Comparison of ENCODE assay signal across 8 cellular contexts in the genomic region with DNA sequence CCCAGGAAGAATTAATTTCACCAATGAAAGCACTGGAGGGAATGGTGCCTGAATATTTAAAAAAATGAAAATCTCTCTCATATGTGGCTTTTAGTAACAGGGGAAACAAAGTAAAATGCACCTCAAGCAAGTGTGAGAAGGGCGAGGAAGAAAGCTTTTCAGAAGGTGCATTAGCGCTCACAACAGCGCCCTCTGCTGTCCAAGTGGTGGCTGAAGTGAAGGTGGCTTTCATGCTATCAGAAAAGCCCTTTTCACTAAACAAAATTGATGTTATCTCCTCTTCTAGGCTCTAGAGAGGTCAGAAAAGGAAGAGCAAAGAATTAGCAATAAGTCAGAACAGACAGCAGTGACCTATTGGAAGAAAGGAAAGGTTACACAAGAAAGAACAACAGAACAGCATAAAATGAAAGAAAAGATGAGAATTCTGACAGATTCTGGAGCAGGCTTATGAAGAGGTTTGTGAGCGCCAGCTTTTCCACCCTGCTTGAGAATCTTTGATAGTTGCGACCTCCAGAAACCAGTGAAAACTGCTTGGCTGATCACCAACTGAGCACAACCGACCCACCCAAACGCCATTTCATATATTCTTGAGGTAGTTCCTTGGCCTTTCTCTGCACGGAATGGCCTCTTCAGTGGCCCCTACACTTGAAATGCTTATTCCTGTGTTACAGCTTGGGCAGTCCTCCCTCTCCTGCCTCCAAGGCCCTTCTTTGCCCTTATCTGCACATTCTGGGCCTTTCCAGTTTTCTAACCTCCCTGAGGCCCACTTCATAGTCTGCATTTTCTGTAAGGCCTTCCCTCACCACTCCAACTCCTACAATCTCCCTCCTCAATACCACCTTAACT. TPM values are rescaled to one million over a fixed set of nuclear protein-coding genes. Genes with fewer than 3 reads are reported as not detected.
A peak's percentile ranks its signal among the peaks of the same experiment; 100 is the strongest.
DNase-seq lines count a peak whose midpoint lies in the region; ATAC-seq, FAIRE-seq and TF ChIP-seq lines count a peak whose summit lies in the region.

No MANE protein-coding gene starts in this region.

- peaks cover 3% of the 10 kb centered on the region for H3K36me3 Mint-ChIP-seq in glutamatergic neuron (ENCODE audit: unreplicated experiment)
- peaks cover 7% of the 10 kb centered on the region for H3K36me3 Mint-ChIP-seq in progenitor cell of endocrine pancreas (ENCODE audit: insufficient read depth)

- TF ChIP-seq RAD21 in A549 (conservative IDR thresholded peaks at IDR 0.05 in 1 of 2, IDR thresholded peaks at IDR 0.05 in 1 of 2), result peak; percentile 47 to 52

- no peak for TF ChIP-seq POLR2A in A549 (IDR thresholded peaks at IDR 0.05; ENCODE audit: low read length)

- no peak for TF ChIP-seq EP300 in A549 (IDR thresholded peaks at IDR 0.05)

- H3K27ac ChIP-seq in A549 (no peak overlapping the region), RWPE1 (no peak overlapping the region), aorta (ENCODE audit: low read depth in 1 of 2, low read length in 2 of 2) (no peak overlapping the region)

- H3K4me3 ChIP-seq in A549 (no peak overlapping the region), aorta (ENCODE audit: low read length in 2 of 2) (no peak overlapping the region)

- intact Hi-C loops in aorta (cut with DNase I), result loop anchor here (2.0 to 5.0 kb wide), 2 partner anchors 550 kb away; no protein-coding TSS in a partner anchor

- no peak overlapping the region for H3K4me3 Mint-ChIP-seq in glutamatergic neuron (ENCODE audit: unreplicated experiment)
- H3K4me3 Mint-ChIP-seq in progenitor cell of endocrine pancreas (ENCODE audit: low read depth), result no peak overlapping the region

- H3K4me1 ChIP-seq in A549, result no peaks in the 10 kb centered on the region
- no peaks in the 10 kb centered on the region for H3K4me1 ChIP-seq in aorta (ENCODE audit: control insufficient read depth in 1 of 2, insufficient read depth in 2 of 2, low read length in 2 of 2)

- CTCF ChIA-PET in A549 (lab: Yijun Ruan, JAX), result interaction anchor here (0.6 to 2.0 kb wide), 13 partner anchors 9 to 666 kb away, joined by 3 to 11 read pairs (median 3); no protein-coding TSS in a partner anchor
- CTCF ChIA-PET in RWPE1 (lab: Yijun Ruan, JAX), result interaction anchor here (0.5 to 1.3 kb wide), 18 partner anchors 10 to 642 kb away, joined by 3 to 6 read pairs (median 4); no protein-coding TSS in a partner anchor

- H3K9me3 ChIP-seq in A549 (no peaks in the 10 kb centered on the region), aorta (ENCODE audit: control insufficient read depth, low read length) (no peaks in the 10 kb centered on the region)

- peaks cover 4% of the 10 kb centered on the region for H3K27me3 Mint-ChIP-seq in glutamatergic neuron (ENCODE audit: unreplicated experiment)
- H3K27me3 Mint-ChIP-seq in progenitor cell of endocrine pancreas, result peaks cover 14% of the 10 kb centered on the region

- H3K9me3 Mint-ChIP-seq in glutamatergic neuron (ENCODE audit: unreplicated experiment), result no peaks in the 10 kb centered on the region
- H3K9me3 Mint-ChIP-seq in progenitor cell of endocrine pancreas (ENCODE audit: low read depth), result no peaks in the 10 kb centered on the region

- H3K27me3 ChIP-seq in aorta (ENCODE audit: control insufficient read depth in 1 of 2, insufficient read depth in 2 of 2, low read length in 1 of 2), result no peaks in the 10 kb centered on the region

- FAIRE-seq in A549 (lab: Jason Lieb, UNC), result no peak

- POLR2A ChIA-PET in A549 (lab: Yijun Ruan, JAX) (no interaction called here), RWPE1 (lab: Yijun Ruan, JAX; ENCODE audit: low non-redundant PET) (no interaction called here)

- H3K4me1 Mint-ChIP-seq in glutamatergic neuron (ENCODE audit: low read depth, unreplicated experiment) (peaks cover 3% of the 10 kb centered on the region), progenitor cell of endocrine pancreas (ENCODE audit: low read depth) (peaks cover 15% of the 10 kb centered on the region)

- H3K4me2 ChIP-seq in A549, result no peak overlapping the region

- ATAC-seq in A549 (peak; percentile 66 to 81; a peak in 4 of 6 replicates), HG03521 (IDR thresholded peaks at IDR 0.05; ENCODE audit: unreplicated experiment) (peak; percentile 51), aorta (ENCODE audit: low FRiP score) (peak; percentile 73)

- no peak overlapping the region for H3K27ac Mint-ChIP-seq in glutamatergic neuron (ENCODE audit: unreplicated experiment)
- no peak overlapping the region for H3K27ac Mint-ChIP-seq in progenitor cell of endocrine pancreas

- H3K36me3 ChIP-seq in aorta (ENCODE audit: control insufficient read depth in 1 of 2, insufficient read depth in 2 of 2, low read length in 1 of 2), result peaks cover 2 to 7% of the 10 kb centered on the region in 2 donors

- TF ChIP-seq CTCF in A549 (IDR thresholded peaks at IDR 0.05), result peak; percentile 76
- TF ChIP-seq CTCF in GM13977 (IDR thresholded peaks at IDR 0.05; ENCODE audit: extremely low read depth, insufficient read depth, missing control alignments), result peak; percentile 92
- TF ChIP-seq CTCF in RWPE1 (conservative IDR thresholded peaks at IDR 0.05; ENCODE audit: low read depth), result peak; percentile 91
- peak; percentile 93 for TF ChIP-seq CTCF in glutamatergic neuron (IDR thresholded peaks at IDR 0.05; ENCODE audit: partially characterized antibody, unreplicated experiment)
- TF ChIP-seq CTCF in progenitor cell of endocrine pancreas (IDR thresholded peaks at IDR 0.05; ENCODE audit: unreplicated experiment), result peak; percentile 95

- peak; percentile 11 to 41 for DNase-seq in A549 (ENCODE audit: low read depth in 1 of 2, low spot score in 1 of 2)
- DNase-seq in GM13977 (ENCODE audit: low spot score), result peak; percentile 32
- peak; percentile 37 for DNase-seq in RWPE1 (ENCODE audit: low spot score)
- peak; percentile 91 for DNase-seq in activated effector memory CD4-positive, alpha-beta T cell treated with anti-CD3 and anti-CD28 coated beads, Interleukin-2, amount 50 U/mL, for 16 hours
- peak; percentile 88 for DNase-seq in glutamatergic neuron
- DNase-seq in progenitor cell of endocrine pancreas (ENCODE audit: low spot score, unreplicated experiment), result peak; percentile 46
- peak; percentile 71 to 90 for DNase-seq in aorta

- 59% methylated on average over 8 of the region's 8 CpGs for WGBS in A549 (ENCODE audit: missing lambda C conversion rate)
- 70 to 71% methylated on average over 8 of the region's 8 CpGs for WGBS in aorta, 2 donors

- in situ Hi-C loops in GM13977 (cut with MboI; ENCODE audit: low pct_unique_long_range_greater_than_20kb, low sequenced_read_pairs, unreplicated experiment), result no loop called here

TF ChIP-seq in A549, 52 proteins besides CTCF, POLR2A, EP300 and RAD21:
- peak; percentile 51 for TF ChIP-seq SMC3 (IDR thresholded peaks at IDR 0.05)
- TF ChIP-seq, protein P1, sequence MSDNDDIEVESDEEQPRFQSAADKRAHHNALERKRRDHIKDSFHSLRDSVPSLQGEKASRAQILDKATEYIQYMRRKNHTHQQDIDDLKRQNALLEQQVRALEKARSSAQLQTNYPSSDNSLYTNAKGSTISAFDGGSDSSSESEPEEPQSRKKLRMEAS (IDR thresholded peaks at IDR 0.05), result no peak

RNA-seq across cellular contexts. Expression of a gene that starts 45.3 kb away (rescaled TPM):
- polyA plus RNA-seq in A549 (2011; rRNA removed) (0.05 TPM in 1 of 2 replicates, not detected in the other), A549 (2017; fragmentation: RNase III; extraction: RNeasy Plus Mini Kit Qiagen cat#74134 plus additional on column Dnase treatment) (0.03 to 0.04 TPM in 2 of 3 replicates, not detected in the other), aorta (1 to 10 TPM in 1 of 2 donors, not detected in 1; 3.4 TPM)
- polyA plus RNA-seq in A549 (2012; cell fraction: cytosol; rRNA removed), result 0.03 and 0.04 TPM in 2 replicates
- not detected in 2 replicates for polyA plus RNA-seq in A549 (2012; cell fraction: nucleus; rRNA removed)
- polyA minus RNA-seq in A549 (2011; rRNA and poly(A)+ RNA removed), result not detected in 2 replicates
- total RNA-seq in glutamatergic neuron (ENCODE audit: unreplicated experiment) (not detected), progenitor cell of endocrine pancreas (0.79 and 0.91 TPM in 2 replicates), aorta (not detected)

Comparison
In these comparisons a context has a peak if more than half of its experiments do, and no peak if none do; other contexts are left out.
1. DNase-seq: peak in every context shown above with its lines; median percentile 91 in activated effector memory CD4-positive, alpha-beta T cell treated with anti-CD3 and anti-CD28 coated beads, Interleukin-2, amount 50 U/mL, for 16 hours; 88 in glutamatergic neuron; 80 in aorta; 46 in progenitor cell of endocrine pancreas; 37 in RWPE1; 32 in GM13977; 26 in A549.